Comparison of ENCODE assay signal across 31 cellular contexts in the genomic region with DNA sequence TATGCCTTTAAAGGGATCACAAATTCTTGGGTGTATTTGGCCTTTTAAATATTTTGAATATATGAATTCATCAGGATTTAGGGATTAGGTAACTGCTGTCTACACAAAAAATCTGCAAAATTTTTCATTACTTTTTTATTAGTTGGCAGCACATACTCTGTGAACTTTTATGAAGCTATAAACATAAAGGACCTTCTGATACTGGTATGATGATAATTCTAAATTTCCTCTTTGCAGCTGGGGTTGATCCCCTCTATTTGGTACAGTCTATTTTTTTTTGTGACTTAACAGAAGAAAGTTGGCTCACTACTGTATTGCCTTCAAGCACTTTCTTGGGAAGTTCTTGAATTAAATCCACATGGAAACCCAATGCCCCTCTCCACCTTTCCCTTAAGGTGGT.
"Had no signal": no experiment of that assay in that cellular context is flagged by ENCODE, and none has a peak within 500 bp of the region (broad histone marks: within the 10 kb centered on the region; RNA-seq: fewer than 3 reads in every experiment).

No MANE protein-coding gene starts in this region.

- H3K9me3 ChIP-seq: adrenal gland, ascending aorta, body of pancreas, breast epithelium had no signal

- DNase-seq: activated effector memory CD4-positive, alpha-beta T cell treated with anti-CD3 and anti-CD28 coated beads, Interleukin-2, amount 50 U/mL, for 16 hours; activated effector memory CD4-positive, alpha-beta T cell treated with Interleukin-2 at 50 U/mL for 16 hours; activated gamma-delta T cell; activated gamma-delta T cell treated with Interleukin-2 at 50 U/mL for 16 hours; activated naive CD4-positive, alpha-beta T cell; activated naive CD4-positive, alpha-beta T cell treated with anti-CD3 and anti-CD28 coated beads for 36 hours; activated naive CD4-positive, alpha-beta T cell treated with anti-CD3 and anti-CD28 coated beads, Interleukin-2, amount 10 ng/mL, durations not matched to agents 7 days and 5 days; activated naive CD4-positive, alpha-beta T cell treated with anti-CD3 and anti-CD28 coated beads, Interleukin-2, amount 50 U/mL, for 16 hours; activated naive CD4-positive, alpha-beta T cell treated with Interleukin-2 at 50 U/mL for 16 hours; activated naive CD8-positive, alpha-beta T cell treated with anti-CD3 and anti-CD28 coated beads for 36 hours; activated naive CD8-positive, alpha-beta T cell treated with anti-CD3 and anti-CD28 coated beads, Interleukin-2, amount 10 ng/mL, durations not matched to agents 7 days and 5 days; activated naive CD8-positive, alpha-beta T cell treated with anti-CD3 and anti-CD28 coated beads, Interleukin-2, amount 50 U/mL, for 24 hours; activated T-cell treated with anti-CD3 and anti-CD28 coated beads, Interleukin-2, amount 50 U/mL, for 24 hours; activated T-cell treated with anti-CD3 and anti-CD28 coated beads, Interleukin-2, amount 50 U/mL, for 4 hours; activated T-cell treated with anti-CD3 and anti-CD28 coated beads, Interleukin-2, amount 50 U/mL, for 48 hours; activated T-cell treated with anti-CD3 and anti-CD28 coated beads, Interleukin-2, amount 50 U/mL, for 72 hours; adrenal gland; amniotic stem cell; amygdala; anterior cingulate cortex; aorta; body of pancreas; brain microvascular endothelial cell; caudate nucleus; central memory CD4-positive, alpha-beta T cell; cerebellar nuclear complex had no signal

- H3K4me3 ChIP-seq: adrenal gland, ascending aorta, body of pancreas, breast epithelium, cardiac muscle cell had no signal

- H3K36me3 ChIP-seq: adrenal gland, ascending aorta, brain microvascular endothelial cell, breast epithelium, cardiac muscle cell had no signal

- ATAC-seq: activated naive CD4-positive, alpha-beta T cell treated with anti-CD3 and anti-CD28 coated beads, Interleukin-2, amount 50 U/mL, for 72 hours; activated naive CD8-positive, alpha-beta T cell treated with anti-CD3 and anti-CD28 coated beads, Interleukin-2, amount 50 U/mL, for 24 hours; activated T-cell treated with anti-CD3 and anti-CD28 coated beads, Interleukin-2, amount 50 U/mL, for 4 hours; activated T-cell treated with anti-CD3 and anti-CD28 coated beads, Interleukin-2, amount 50 U/mL, for 72 hours; activated T-helper 17 cell treated with anti-CD3 and anti-CD28 coated beads, Interleukin-2, amount 50 U/mL, for 72 hours; body of pancreas had no signal

- H3K4me1 ChIP-seq: adrenal gland, ascending aorta, body of pancreas, breast epithelium had no signal

- H3K27me3 ChIP-seq: adrenal gland, ascending aorta, body of pancreas, brain microvascular endothelial cell, breast epithelium, cardiac muscle cell had no signal

- H3K27ac ChIP-seq: adrenal gland, ascending aorta, body of pancreas, brain microvascular endothelial cell, breast epithelium, cardiac muscle cell had no signal
